In genomic region chr7:132560105-132560504, GRCh38 we compare ENCODE assay signal across 40 cellular contexts.
"Had no signal": no experiment of that assay in that cellular context is flagged by ENCODE, and none has a peak within 500 bp of the region (broad histone marks: within the 10 kb centered on the region; RNA-seq: fewer than 3 reads in every experiment).

No MANE protein-coding gene starts in this region.

- H3K27me3 ChIP-seq: ascending aorta, body of pancreas, brain microvascular endothelial cell had no signal

- H3K36me3 ChIP-seq: adrenal gland, ascending aorta, brain microvascular endothelial cell, breast epithelium, cardiac muscle cell had no signal

- H3K27ac Mint-ChIP-seq: activated naive CD4-positive, alpha-beta T cell treated with anti-CD3 and anti-CD28 coated beads for 36 hours; activated naive CD4-positive, alpha-beta T cell treated with anti-CD3 and anti-CD28 coated beads, Interleukin-2, amount 50 U/mL, for 24 hours; activated naive CD8-positive, alpha-beta T cell; activated naive CD8-positive, alpha-beta T cell treated with anti-CD3 and anti-CD28 coated beads for 36 hours; activated naive CD8-positive, alpha-beta T cell treated with anti-CD3 and anti-CD28 coated beads, Interleukin-2, amount 10 ng/mL, durations not matched to agents 7 days and 5 days; activated naive CD8-positive, alpha-beta T cell treated with anti-CD3 and anti-CD28 coated beads, Interleukin-2, amount 50 U/mL, for 24 hours; activated T-cell treated with anti-CD3 and anti-CD28 coated beads, Interleukin-2, amount 50 U/mL, for 24 hours; activated T-cell treated with anti-CD3 and anti-CD28 coated beads, Interleukin-2, amount 50 U/mL, for 72 hours; activated T-helper 17 cell treated with anti-CD3 and anti-CD28 coated beads, Interleukin-2, amount 50 U/mL, for 72 hours; activated T-helper 2 cell treated with anti-CD3 and anti-CD28 coated beads, Interferon-gamma antibody, Interleukin-2, Interleukin-4, amounts not matched to agents 10 μg/mL and 5 μg/mL and 100 μg/mL, durations not matched to agents 14 hours and 24 hours and 36 hours had no signal

- H3K9me3 ChIP-seq: adrenal gland, ascending aorta, body of pancreas, breast epithelium had no signal

- DNase-seq: activated effector memory CD4-positive, alpha-beta T cell treated with anti-CD3 and anti-CD28 coated beads, Interleukin-2, amount 50 U/mL, for 16 hours; activated effector memory CD4-positive, alpha-beta T cell treated with Interleukin-2 at 50 U/mL for 16 hours; activated gamma-delta T cell; activated gamma-delta T cell treated with Interleukin-2 at 50 U/mL for 16 hours; activated naive CD4-positive, alpha-beta T cell; activated naive CD4-positive, alpha-beta T cell treated with anti-CD3 and anti-CD28 coated beads for 36 hours; activated naive CD4-positive, alpha-beta T cell treated with anti-CD3 and anti-CD28 coated beads, Interleukin-2, amount 10 ng/mL, durations not matched to agents 7 days and 5 days; activated naive CD4-positive, alpha-beta T cell treated with anti-CD3 and anti-CD28 coated beads, Interleukin-2, amount 50 U/mL, for 16 hours; activated naive CD4-positive, alpha-beta T cell treated with Interleukin-2 at 50 U/mL for 16 hours; activated naive CD8-positive, alpha-beta T cell treated with anti-CD3 and anti-CD28 coated beads for 36 hours; activated naive CD8-positive, alpha-beta T cell treated with anti-CD3 and anti-CD28 coated beads, Interleukin-2, amount 10 ng/mL, durations not matched to agents 7 days and 5 days; activated naive CD8-positive, alpha-beta T cell treated with anti-CD3 and anti-CD28 coated beads, Interleukin-2, amount 50 U/mL, for 24 hours; activated T-cell treated with anti-CD3 and anti-CD28 coated beads, Interleukin-2, amount 50 U/mL, for 1 hour; activated T-cell treated with anti-CD3 and anti-CD28 coated beads, Interleukin-2, amount 50 U/mL, for 24 hours; activated T-cell treated with anti-CD3 and anti-CD28 coated beads, Interleukin-2, amount 50 U/mL, for 4 hours; activated T-cell treated with anti-CD3 and anti-CD28 coated beads, Interleukin-2, amount 50 U/mL, for 48 hours; activated T-cell treated with anti-CD3 and anti-CD28 coated beads, Interleukin-2, amount 50 U/mL, for 72 hours; adrenal gland; amniotic stem cell; amygdala; anterior cingulate cortex; aorta; body of pancreas; brain microvascular endothelial cell; caudate nucleus; central memory CD4-positive, alpha-beta T cell; cerebellar nuclear complex had no signal

- H3K4me3 Mint-ChIP-seq: activated naive CD4-positive, alpha-beta T cell treated with anti-CD3 and anti-CD28 coated beads for 36 hours; activated naive CD4-positive, alpha-beta T cell treated with anti-CD3 and anti-CD28 coated beads, Interleukin-2, amount 10 ng/mL, durations not matched to agents 7 days and 5 days; activated naive CD4-positive, alpha-beta T cell treated with anti-CD3 and anti-CD28 coated beads, Interleukin-2, amount 50 U/mL, for 24 hours; activated naive CD8-positive, alpha-beta T cell; activated naive CD8-positive, alpha-beta T cell treated with anti-CD3 and anti-CD28 coated beads for 36 hours; activated naive CD8-positive, alpha-beta T cell treated with anti-CD3 and anti-CD28 coated beads, Interleukin-2, amount 10 ng/mL, durations not matched to agents 7 days and 5 days; activated naive CD8-positive, alpha-beta T cell treated with anti-CD3 and anti-CD28 coated beads, Interleukin-2, amount 50 U/mL, for 24 hours; activated T-cell treated with anti-CD3 and anti-CD28 coated beads, Interleukin-2, amount 50 U/mL, for 24 hours; activated T-cell treated with anti-CD3 and anti-CD28 coated beads, Interleukin-2, amount 50 U/mL, for 4 hours; activated T-cell treated with anti-CD3 and anti-CD28 coated beads, Interleukin-2, amount 50 U/mL, for 72 hours; activated T-helper 1 cell treated with anti-CD3 and anti-CD28 coated beads, Interleukin-12 subunit alpha, Interleukin-12 subunit beta, Interleukin-2, Interleukin-4 antibody, amounts not matched to agents 30 ng/mL and 10 ng/mL and 1 ng/mL, durations not matched to agents 14 hours and 24 hours and 36 hours; activated T-helper 17 cell treated with anti-CD3 and anti-CD28 coated beads, Interleukin-2, amount 50 U/mL, for 72 hours; brain; central memory CD8-positive, alpha-beta T cell had no signal

- H3K27ac ChIP-seq: adrenal gland, ascending aorta, body of pancreas, brain microvascular endothelial cell, breast epithelium, cardiac muscle cell had no signal

- H3K4me1 ChIP-seq: adrenal gland, ascending aorta, body of pancreas, breast epithelium had no signal

- H3K9me3 Mint-ChIP-seq: activated naive CD4-positive, alpha-beta T cell treated with anti-CD3 and anti-CD28 coated beads for 36 hours; activated naive CD4-positive, alpha-beta T cell treated with anti-CD3 and anti-CD28 coated beads, Interleukin-2, amount 10 ng/mL, durations not matched to agents 7 days and 5 days; activated naive CD4-positive, alpha-beta T cell treated with anti-CD3 and anti-CD28 coated beads, Interleukin-2, amount 50 U/mL, for 24 hours; activated naive CD4-positive, alpha-beta T cell treated with anti-CD3 and anti-CD28 coated beads, Interleukin-2, amount 50 U/mL, for 72 hours; activated naive CD8-positive, alpha-beta T cell treated with anti-CD3 and anti-CD28 coated beads for 36 hours; activated naive CD8-positive, alpha-beta T cell treated with anti-CD3 and anti-CD28 coated beads, Interleukin-2, amount 10 ng/mL, durations not matched to agents 7 days and 5 days; activated naive CD8-positive, alpha-beta T cell treated with anti-CD3 and anti-CD28 coated beads, Interleukin-2, amount 50 U/mL, for 24 hours; activated T-cell treated with anti-CD3 and anti-CD28 coated beads, Interleukin-2, amount 50 U/mL, for 24 hours; activated T-cell treated with anti-CD3 and anti-CD28 coated beads, Interleukin-2, amount 50 U/mL, for 4 hours; activated T-cell treated with anti-CD3 and anti-CD28 coated beads, Interleukin-2, amount 50 U/mL, for 72 hours; activated T-helper 1 cell treated with anti-CD3 and anti-CD28 coated beads, Interleukin-12 subunit alpha, Interleukin-12 subunit beta, Interleukin-2, Interleukin-4 antibody, amounts not matched to agents 30 ng/mL and 10 ng/mL and 1 ng/mL, durations not matched to agents 14 hours and 24 hours and 36 hours; activated T-helper 17 cell treated with anti-CD3 and anti-CD28 coated beads, Interleukin-2, amount 50 U/mL, for 72 hours; activated T-helper 2 cell treated with anti-CD3 and anti-CD28 coated beads, Interferon-gamma antibody, Interleukin-2, Interleukin-4, amounts not matched to agents 10 μg/mL and 5 μg/mL and 100 μg/mL, durations not matched to agents 14 hours and 24 hours and 36 hours; central memory CD8-positive, alpha-beta T cell had no signal

- FAIRE-seq: astrocyte, bronchial epithelial cell had no signal

- ATAC-seq: activated naive CD8-positive, alpha-beta T cell treated with anti-CD3 and anti-CD28 coated beads, Interleukin-2, amount 50 U/mL, for 24 hours; activated T-cell treated with anti-CD3 and anti-CD28 coated beads, Interleukin-2, amount 50 U/mL, for 4 hours; activated T-cell treated with anti-CD3 and anti-CD28 coated beads, Interleukin-2, amount 50 U/mL, for 72 hours; activated T-helper 17 cell treated with anti-CD3 and anti-CD28 coated beads, Interleukin-2, amount 50 U/mL, for 72 hours; body of pancreas had no signal

- H3K4me1 Mint-ChIP-seq: brain; central memory CD8-positive, alpha-beta T cell had no signal

- H3K4me3 ChIP-seq: adrenal gland, ascending aorta, body of pancreas, breast epithelium, cardiac muscle cell had no signal
